Comparison of ENCODE assay signal across 8 cellular contexts in the genomic region with DNA sequence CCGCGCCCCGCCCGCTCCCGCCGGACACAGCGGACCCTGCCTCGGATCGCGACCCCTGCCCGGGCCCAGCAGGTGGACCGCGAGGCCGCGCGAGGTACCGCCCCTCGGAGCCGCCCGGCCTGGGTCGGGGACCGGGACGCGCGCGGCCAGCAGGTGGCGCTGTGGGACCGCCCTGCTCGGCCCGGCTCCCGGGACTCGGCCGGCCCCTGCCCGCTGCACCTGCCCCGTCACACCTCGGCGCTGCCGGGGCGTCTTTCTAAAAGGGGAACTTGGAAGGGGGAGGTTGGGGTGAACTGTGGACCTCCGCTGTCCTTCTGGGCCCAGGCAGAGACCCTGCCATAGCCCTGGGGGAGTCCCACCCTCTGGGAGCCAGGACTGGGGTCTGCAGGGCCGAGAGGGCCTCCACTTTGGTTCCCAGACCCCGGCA. TPM values are rescaled to one million over a fixed set of nuclear protein-coding genes. Genes with fewer than 3 reads are reported as not detected.
DNase-seq lines count a peak whose midpoint lies in the region; ATAC-seq and TF ChIP-seq lines count a peak whose summit lies in the region.

No MANE protein-coding gene starts in this region.

- peak; percentile 39 for ATAC-seq in HG03097 (IDR thresholded peaks at IDR 0.05; ENCODE audit: low FRiP score, unreplicated experiment)
- peak; percentile 51 for ATAC-seq in T-helper 17 cell

- H3K9me3 ChIP-seq in T-helper 17 cell (ENCODE audit: control insufficient read depth, low read length, poor library complexity, severe bottlenecking) = no peaks in the 10 kb centered on the region
- H3K9me3 ChIP-seq in ascending aorta = no peaks in the 10 kb centered on the region

- H3K4me3 Mint-ChIP-seq in T-helper 17 cell = no peak overlapping the region

- peaks cover 4 to 21% of the 10 kb centered on the region in 2 donors for H3K4me1 ChIP-seq in ascending aorta

- peaks cover 0 to 12% of the 10 kb centered on the region in 2 donors for H3K36me3 ChIP-seq in ascending aorta

- peak; percentile 35 to 98 (median 54) for TF ChIP-seq CTCF in ascending aorta (IDR thresholded peaks at IDR 0.05)

- peaks cover 3% of the 10 kb centered on the region for H3K36me3 Mint-ChIP-seq in T-helper 17 cell (ENCODE audit: low read depth)

- H3K4me3 ChIP-seq in ascending aorta = no peak overlapping the region

- H3K27me3 ChIP-seq in ascending aorta = no peaks in the 10 kb centered on the region

- H3K27ac ChIP-seq in ascending aorta = no peak overlapping the region

- peaks cover 31% of the 10 kb centered on the region for H3K4me1 Mint-ChIP-seq in T-helper 17 cell

- no peaks in the 10 kb centered on the region for H3K27me3 Mint-ChIP-seq in T-helper 17 cell

- intact Hi-C loops in ascending aorta (cut with DNase I) = loop anchor here (1.0 kb wide), 1 partner anchor 101 kb away; no protein-coding TSS in a partner anchor

- DNase-seq in EH (ENCODE audit: low read depth) (peak; percentile 41), T-helper 17 cell (peak; percentile 75 to 88 (median 84)), ascending aorta (ENCODE audit: low spot score in 2 of 2) (no peak), iPS-NIHi7 (ENCODE audit: extremely low spot score) (peak; percentile 88), NCI-H510A treated with DMSO at 0.1 percent for 48 hours (lab: John Stamatoyannopoulos, UW) (no peak), NCI-H1048 (lab: John Stamatoyannopoulos, UW) (no peak)
- DNase-seq in stimulated activated CD4-positive, alpha-beta T cell treated with anti-CD3 and anti-CD28 coated beads, Interleukin-4, amount 100 ng/mL, for 24 hours = peak; percentile 78

- no peak overlapping the region for H3K27ac Mint-ChIP-seq in T-helper 17 cell

RNA-seq across cellular contexts. Expression of gene CRELD2, which starts 11.1 kb away (rescaled TPM):
- total RNA-seq in T-helper 17 cell (10 to 100 TPM; 28.1 to 36.7 TPM), ascending aorta (61.8 TPM)

RNA-seq across cellular contexts. Expression of gene ALG12, which starts 11.3 kb away (rescaled TPM):
- total RNA-seq in T-helper 17 cell (10 to 100 TPM; 13.7 to 15.4 TPM), ascending aorta (6.9 TPM)

RNA-seq across cellular contexts. Expression of gene PIM3, which starts 31.0 kb away (rescaled TPM):
- total RNA-seq in T-helper 17 cell (100 to 1,000 TPM; 227 to 241 TPM), ascending aorta (269 TPM)

Comparison
In these comparisons a context has a peak if more than half of its experiments do, and no peak if none do; other contexts are left out.
1. DNase-seq: peak in EH (single experiment), T-helper 17 cell (3 of 3), iPS-NIHi7 (single experiment) and stimulated activated CD4-positive, alpha-beta T cell treated with anti-CD3 and anti-CD28 coated beads, Interleukin-4, amount 100 ng/mL, for 24 hours (single experiment); none in ascending aorta (0 of 2), NCI-H510A treated with DMSO at 0.1 percent for 48 hours (single experiment) and NCI-H1048 (single experiment).